In genomic region chr2:17901246-17901645, GRCh38 we compare ENCODE assay signal across 9 cellular contexts. TPM values are rescaled to one million over a fixed set of nuclear protein-coding genes. Genes with fewer than 3 reads are reported as not detected.
DNase-seq lines count a peak whose midpoint lies in the region; ATAC-seq and TF ChIP-seq lines count a peak whose summit lies in the region.
"Had no signal": no experiment of that assay in that cellular context is flagged by ENCODE, and none has a peak within 500 bp of the region (broad histone marks: within the 10 kb centered on the region; RNA-seq: fewer than 3 reads in every experiment).

No MANE protein-coding gene starts in this region.

- H3K9me3 ChIP-seq in A673 (ENCODE audit: low read depth, low read length, poor library complexity, severe bottlenecking) = peaks cover 6% of the 10 kb centered on the region
- no peaks in the 10 kb centered on the region for H3K9me3 ChIP-seq in HEK293 (ENCODE audit: control insufficient read depth, insufficient read depth, low read depth, low read length)

- H3K27ac ChIP-seq in A673 (ENCODE audit: low read depth, low read length, poor library complexity, severe bottlenecking) = no peak overlapping the region
- H3K27ac ChIP-seq in HEK293 (ENCODE audit: extremely low read depth, low read depth, low read length) = no peak overlapping the region
- H3K27ac ChIP-seq in VCaP = peak overlapping the region; percentile 33; the same call in 1 of the 2 replicates

- intact Hi-C loops in A673 (cut with micrococcal nuclease; ENCODE audit: unreplicated experiment) = no loop called here

- CTCF ChIA-PET in A673 (lab: Charles Lee) (no interaction called here), HEK293 (lab: Yijun Ruan, JAX) (no interaction called here)

- DNase-seq in A673 (ENCODE audit: low spot score) = peak; percentile 62
- peak; percentile 99 for DNase-seq in NCI-H2171 treated with DMSO at 0.1 percent for 48 hours (lab: John Stamatoyannopoulos, UW)
- DNase-seq in osteocyte (ENCODE audit: extremely low spot score, unreplicated experiment) = no peak
- no peak for DNase-seq in islet precursor cell
- DNase-seq in hepatic stellate cell (ENCODE audit: low spot score) = no peak
- DNase-seq: T1000 had no signal

- POLR2A ChIA-PET in A673 (lab: Charles Lee; ENCODE audit: low non-redundant PET) = no interaction called here
- POLR2A ChIA-PET in HEK293 (lab: Yijun Ruan, JAX) = no interaction called here

- no peaks in the 10 kb centered on the region for H3K27me3 ChIP-seq in A673 (replicated peaks; ENCODE audit: insufficient read depth, low read depth, low read length, poor library complexity)

- H3K9me3 Mint-ChIP-seq in osteocyte (ENCODE audit: unreplicated experiment) = peaks cover 16% of the 10 kb centered on the region

- H3K4me3 ChIP-seq in A673 (ENCODE audit: low read depth, low read length, poor library complexity, severe bottlenecking) = no peak overlapping the region
- no peak overlapping the region for H3K4me3 ChIP-seq in HEK293 (ENCODE audit: low read depth, low read length)

- no peak overlapping the region for H3K27ac Mint-ChIP-seq in osteocyte (ENCODE audit: unreplicated experiment)

- H3K4me3 Mint-ChIP-seq in osteocyte (ENCODE audit: unreplicated experiment) = no peak overlapping the region

- H3K36me3 Mint-ChIP-seq in osteocyte (ENCODE audit: unreplicated experiment) = no peaks in the 10 kb centered on the region

- H3K36me3 ChIP-seq in A673 (ENCODE audit: insufficient read depth, low read length, poor library complexity, severe bottlenecking) = no peaks in the 10 kb centered on the region
- no peaks in the 10 kb centered on the region for H3K36me3 ChIP-seq in HEK293 (ENCODE audit: control insufficient read depth in 2 of 2, insufficient read depth in 1 of 2, low read length in 2 of 2)

- BruUV-seq in A673 (replicated peaks; lab: Mats Ljungman, UMichigan) = no TSS peak

- no peak for ATAC-seq in GM18873 (IDR thresholded peaks at IDR 0.05; ENCODE audit: low FRiP score, unreplicated experiment)

- no peak for TF ChIP-seq CTCF in A673 (conservative IDR thresholded peaks at IDR 0.05; ENCODE audit: low read depth, low read length)
- TF ChIP-seq CTCF in HEK293 (tag by site-specific recombination; IDR thresholded peaks at IDR 0.05) = no peak
- no peak for TF ChIP-seq CTCF in VCaP (conservative IDR thresholded peaks at IDR 0.05)
- TF ChIP-seq CTCF in osteocyte (IDR thresholded peaks at IDR 0.05) = no peak

- peaks cover 8% of the 10 kb centered on the region for H3K4me1 ChIP-seq in A673 (ENCODE audit: insufficient read depth, low read length, poor library complexity, severe bottlenecking)
- peaks cover 4% of the 10 kb centered on the region; the same call in 1 of the 2 replicates for H3K4me1 ChIP-seq in HEK293 (ENCODE audit: control insufficient read depth, insufficient read depth, low read length)

- no peaks in the 10 kb centered on the region for H3K4me1 Mint-ChIP-seq in osteocyte (ENCODE audit: unreplicated experiment)

- no peaks in the 10 kb centered on the region for H3K27me3 Mint-ChIP-seq in osteocyte (ENCODE audit: unreplicated experiment)

TF ChIP-seq in HEK293, 187 proteins besides CTCF, POLR2A, EP300 and RAD21 (continues in another document):
- TF ChIP-seq ZNF701 (tag by site-specific recombination; IDR thresholded peaks at IDR 0.05) (no peak), GLIS1 (tag by site-specific recombination; IDR thresholded peaks at IDR 0.05) (peak; percentile 62), ZNF529 (tag by site-specific recombination; IDR thresholded peaks at IDR 0.05; ENCODE audit: insufficient replicate concordance) (no peak), ZFP3 (tag by site-specific recombination; IDR thresholded peaks at IDR 0.05; ENCODE audit: low read depth) (no peak), OSR2 (tag by site-specific recombination; IDR thresholded peaks at IDR 0.05) (no peak), ZBTB17 (tag by site-specific recombination; IDR thresholded peaks at IDR 0.05) (peak; percentile 66), ZNF518A (tag by site-specific recombination; conservative IDR thresholded peaks at IDR 0.05; ENCODE audit: low read depth) (no peak)
- TF ChIP-seq, protein P1, sequence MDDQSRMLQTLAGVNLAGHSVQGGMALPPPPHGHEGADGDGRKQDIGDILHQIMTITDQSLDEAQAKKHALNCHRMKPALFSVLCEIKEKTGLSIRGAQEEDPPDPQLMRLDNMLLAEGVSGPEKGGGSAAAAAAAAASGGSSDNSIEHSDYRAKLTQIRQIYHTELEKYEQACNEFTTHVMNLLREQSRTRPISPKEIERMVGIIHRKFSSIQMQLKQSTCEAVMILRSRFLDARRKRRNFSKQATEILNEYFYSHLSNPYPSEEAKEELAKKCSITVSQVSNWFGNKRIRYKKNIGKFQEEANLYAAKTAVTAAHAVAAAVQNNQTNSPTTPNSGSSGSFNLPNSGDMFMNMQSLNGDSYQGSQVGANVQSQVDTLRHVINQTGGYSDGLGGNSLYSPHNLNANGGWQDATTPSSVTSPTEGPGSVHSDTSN (CRISPR knock-in tag; IDR thresholded peaks at IDR 0.05) = no peak
- TF ChIP-seq, protein P2, sequence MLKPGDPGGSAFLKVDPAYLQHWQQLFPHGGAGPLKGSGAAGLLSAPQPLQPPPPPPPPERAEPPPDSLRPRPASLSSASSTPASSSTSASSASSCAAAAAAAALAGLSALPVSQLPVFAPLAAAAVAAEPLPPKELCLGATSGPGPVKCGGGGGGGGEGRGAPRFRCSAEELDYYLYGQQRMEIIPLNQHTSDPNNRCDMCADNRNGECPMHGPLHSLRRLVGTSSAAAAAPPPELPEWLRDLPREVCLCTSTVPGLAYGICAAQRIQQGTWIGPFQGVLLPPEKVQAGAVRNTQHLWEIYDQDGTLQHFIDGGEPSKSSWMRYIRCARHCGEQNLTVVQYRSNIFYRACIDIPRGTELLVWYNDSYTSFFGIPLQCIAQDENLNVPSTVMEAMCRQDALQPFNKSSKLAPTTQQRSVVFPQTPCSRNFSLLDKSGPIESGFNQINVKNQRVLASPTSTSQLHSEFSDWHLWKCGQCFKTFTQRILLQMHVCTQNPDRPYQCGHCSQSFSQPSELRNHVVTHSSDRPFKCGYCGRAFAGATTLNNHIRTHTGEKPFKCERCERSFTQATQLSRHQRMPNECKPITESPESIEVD (tag by site-specific recombination; IDR thresholded peaks at IDR 0.05) = no peak
- TF ChIP-seq, protein P3, sequence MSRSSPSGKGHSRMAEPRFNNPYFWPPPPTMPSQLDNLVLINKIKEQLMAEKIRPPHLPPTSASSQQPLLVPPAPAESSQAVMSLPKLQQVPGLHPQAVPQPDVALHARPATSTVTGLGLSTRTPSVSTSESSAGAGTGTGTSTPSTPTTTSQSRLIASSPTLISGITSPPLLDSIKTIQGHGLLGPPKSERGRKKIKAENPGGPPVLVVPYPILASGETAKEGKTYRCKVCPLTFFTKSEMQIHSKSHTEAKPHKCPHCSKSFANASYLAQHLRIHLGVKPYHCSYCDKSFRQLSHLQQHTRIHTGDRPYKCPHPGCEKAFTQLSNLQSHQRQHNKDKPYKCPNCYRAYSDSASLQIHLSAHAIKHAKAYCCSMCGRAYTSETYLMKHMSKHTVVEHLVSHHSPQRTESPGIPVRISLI (tag by site-specific recombination; IDR thresholded peaks at IDR 0.05) = peak; percentile 59; the same call in 1 of the 2 replicates
- TF ChIP-seq, protein P4, sequence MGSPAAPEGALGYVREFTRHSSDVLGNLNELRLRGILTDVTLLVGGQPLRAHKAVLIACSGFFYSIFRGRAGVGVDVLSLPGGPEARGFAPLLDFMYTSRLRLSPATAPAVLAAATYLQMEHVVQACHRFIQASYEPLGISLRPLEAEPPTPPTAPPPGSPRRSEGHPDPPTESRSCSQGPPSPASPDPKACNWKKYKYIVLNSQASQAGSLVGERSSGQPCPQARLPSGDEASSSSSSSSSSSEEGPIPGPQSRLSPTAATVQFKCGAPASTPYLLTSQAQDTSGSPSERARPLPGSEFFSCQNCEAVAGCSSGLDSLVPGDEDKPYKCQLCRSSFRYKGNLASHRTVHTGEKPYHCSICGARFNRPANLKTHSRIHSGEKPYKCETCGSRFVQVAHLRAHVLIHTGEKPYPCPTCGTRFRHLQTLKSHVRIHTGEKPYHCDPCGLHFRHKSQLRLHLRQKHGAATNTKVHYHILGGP (tag by site-specific recombination; IDR thresholded peaks at IDR 0.05) = no peak

RNA-seq across cellular contexts. Expression of gene KCNS3, which starts 22.8 kb away (rescaled TPM):
- total RNA-seq in A673 (2021) = 12.7 and 15.8 TPM in 2 replicates
- total RNA-seq in osteocyte = not detected in 2 replicates

Comparison
In these comparisons a context has a peak if more than half of its experiments do, and no peak if none do; other contexts are left out.
1. DNase-seq: peak in A673 (single experiment) and NCI-H2171 treated with DMSO at 0.1 percent for 48 hours (single experiment); none in osteocyte (single experiment), islet precursor cell (single experiment) and hepatic stellate cell (single experiment).
2. RNA of gene KCNS3, which starts 22.8 kb away (total RNA-seq): 12.7 to 15.8 TPM in A673; not detected in osteocyte; every median in the first group is over 10 times any median in the second.